ENCODE assay signal across 9 cellular contexts in the genomic region with DNA sequence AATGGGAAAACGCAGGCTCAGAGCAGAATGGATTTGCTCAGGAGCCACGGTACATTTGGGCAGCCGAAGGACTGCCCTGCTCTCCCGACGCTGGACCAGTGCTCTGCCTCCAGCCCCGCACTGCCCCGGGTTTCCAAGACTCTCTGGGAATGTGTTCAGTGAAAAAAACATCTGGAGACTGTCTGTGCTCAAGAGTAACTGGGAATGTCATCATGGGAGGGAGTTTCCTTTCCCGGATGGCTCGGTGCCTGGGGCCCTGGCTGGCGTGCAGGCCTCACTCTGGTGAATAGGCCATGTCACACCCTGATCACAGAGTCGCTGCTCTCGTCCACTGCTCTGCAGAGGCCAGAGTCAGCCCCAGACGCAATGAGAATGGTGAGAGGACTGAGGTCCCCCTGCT. TPM values are rescaled to one million over a fixed set of nuclear protein-coding genes. Genes with fewer than 3 reads are reported as not detected.
DNase-seq lines count a peak whose midpoint lies in the region; ATAC-seq, FAIRE-seq and TF ChIP-seq lines count a peak whose summit lies in the region.
"Had no signal": no experiment of that assay in that cellular context is flagged by ENCODE, and none has a peak within 500 bp of the region (broad histone marks: within the 10 kb centered on the region; RNA-seq: fewer than 3 reads in every experiment).

No MANE protein-coding gene starts in this region.

- TF ChIP-seq CTCF in HFF-Myc (IDR thresholded peaks at IDR 0.05; ENCODE audit: low read depth, low read length, missing control alignments) (no peak), lung (IDR thresholded peaks at IDR 0.05; ENCODE audit: control extremely low read depth, extremely low read depth) (no peak)

- DNase-seq in HFF-Myc (ENCODE audit: extremely low read depth, low read depth) (peak; percentile 84), epidermal melanocyte (ENCODE audit: insufficient read length, low spot score) (peak; percentile 84), lung (ENCODE audit: low spot score) (peak; percentile 62), GM19239 (ENCODE audit: insufficient read length, low spot score) (no peak), HK-2 (ENCODE audit: unreplicated experiment) (no peak)
- DNase-seq: H9 had no signal

- WGBS in lung, 2 donors, result 59 to 70% methylated on average over 13 of the region's 13 CpGs

- H3K27ac ChIP-seq in lung (ENCODE audit: low read depth in 1 of 2, low read length in 1 of 2) (peak overlapping the region; percentile 71 to 76), subcutaneous abdominal adipose tissue (ENCODE audit: low read depth, low read length) (peak overlapping the region; percentile 90)

- H3K4me1 ChIP-seq in lung (ENCODE audit: control insufficient read depth in 2 of 2, insufficient read depth in 2 of 2, low read length in 2 of 2), result peaks cover 0 to 2% of the 10 kb centered on the region in 2 donors
- peaks cover 12 to 55% (median 42%) of the 10 kb centered on the region in 5 donors for H3K4me1 ChIP-seq in subcutaneous abdominal adipose tissue (ENCODE audit: control insufficient read depth in 5 of 5, insufficient read depth in 5 of 5, low read length in 5 of 5)

- FAIRE-seq in GM19239 (lab: Jason Lieb, UNC), result no peak

- H3K36me3 ChIP-seq in lung (ENCODE audit: control insufficient read depth in 2 of 2, insufficient read depth in 2 of 2, low read length in 2 of 2) (no peaks in the 10 kb centered on the region), subcutaneous abdominal adipose tissue (ENCODE audit: control insufficient read depth in 5 of 5, insufficient read depth in 5 of 5, low read length in 5 of 5) (no peaks in the 10 kb centered on the region)

- H3K9me3 ChIP-seq in lung (ENCODE audit: control insufficient read depth in 2 of 2, insufficient read depth in 1 of 2, low read length in 1 of 2), result no peaks in the 10 kb centered on the region
- no peaks in the 10 kb centered on the region for H3K9me3 ChIP-seq in subcutaneous abdominal adipose tissue (ENCODE audit: control insufficient read depth in 5 of 5, low read length in 5 of 5)

- peak overlapping the region in 4 of 5 donors; percentile 15 to 71 (median 55) for H3K9ac ChIP-seq in subcutaneous abdominal adipose tissue (ENCODE audit: low read length in 5 of 5)

- H3K4me3 ChIP-seq in HFF-Myc (replicated peaks; ENCODE audit: low read depth, low read length) (no peak overlapping the region), lung (no peak overlapping the region), subcutaneous abdominal adipose tissue (ENCODE audit: low read depth in 1 of 5, low read length in 5 of 5) (peak overlapping the region in 1 of 5 donors; percentile 7)

- H3K27me3 ChIP-seq in lung (ENCODE audit: control insufficient read depth, insufficient read depth), result no peaks in the 10 kb centered on the region
- no peaks in the 10 kb centered on the region for H3K27me3 ChIP-seq in subcutaneous abdominal adipose tissue (ENCODE audit: control insufficient read depth in 5 of 5, insufficient read depth in 4 of 5, low read length in 5 of 5)

- ATAC-seq in lung (ENCODE audit: insufficient read depth, low FRiP score) (peak; percentile 50), HG03565 (IDR thresholded peaks at IDR 0.05; ENCODE audit: unreplicated experiment) (no peak), HG03097 (IDR thresholded peaks at IDR 0.05; ENCODE audit: low FRiP score, unreplicated experiment) (no peak)

RNA-seq across cellular contexts. Expression of gene APOL6, which starts 9.8 kb away (rescaled TPM):
- 10 to 100 TPM; 31.1 to 34.1 TPM for total RNA-seq in lung
- polyA plus RNA-seq in lung, result 10 to 100 TPM in 1 of 2 donors, 1 to 10 TPM in 1; 9.6 to 13.6 TPM

RNA-seq across cellular contexts. Expression of gene MB, which starts 21.3 kb away (rescaled TPM):
- 1 to 10 TPM; 1.5 to 2.0 TPM for total RNA-seq in lung
- polyA plus RNA-seq in lung, result 1 to 10 TPM; 1.3 to 3.1 TPM

Comparison
In these comparisons a context has a peak if more than half of its experiments do, and no peak if none do; other contexts are left out.
1. DNase-seq: peak in HFF-Myc (single experiment), epidermal melanocyte (single experiment) and lung (single experiment); none in GM19239 (single experiment) and HK-2 (single experiment).